8 cellular contexts compared by ENCODE assay signal in genomic region chr10:48655426-48656240, GRCh38.
DNase-seq lines count a peak whose midpoint lies in the region; ATAC-seq lines count a peak whose summit lies in the region.

No MANE protein-coding gene starts in this region.

- H3K9me3 Mint-ChIP-seq in central memory CD8-positive, alpha-beta T cell = no peaks in the 10 kb centered on the region
- no peaks in the 10 kb centered on the region for H3K9me3 Mint-ChIP-seq in stimulated activated naive CD8-positive, alpha-beta T cell treated with anti-CD3 and anti-CD28 coated beads, Interleukin-15, amount 100 ng/mL, for 72 hours

- peak; percentile 25 for ATAC-seq in GM21619 (IDR thresholded peaks at IDR 0.05; ENCODE audit: unreplicated experiment)
- no peak for ATAC-seq in central memory CD8-positive, alpha-beta T cell (replicated peaks; ENCODE audit: extremely low read depth, poor library complexity, severe bottlenecking)
- ATAC-seq in stimulated activated naive CD8-positive, alpha-beta T cell treated with anti-CD3 and anti-CD28 coated beads, Interleukin-15, amount 100 ng/mL, for 72 hours = peak; percentile 11

- peak overlapping the region; percentile 38 for H3K4me3 Mint-ChIP-seq in central memory CD8-positive, alpha-beta T cell
- peak overlapping the region in 1 of 2 donors; percentile 89 for H3K4me3 Mint-ChIP-seq in stimulated activated naive CD8-positive, alpha-beta T cell treated with anti-CD3 and anti-CD28 coated beads, Interleukin-15, amount 100 ng/mL, for 72 hours

- H3K27ac Mint-ChIP-seq in central memory CD8-positive, alpha-beta T cell (ENCODE audit: low read depth) = no peak overlapping the region
- no peak overlapping the region for H3K27ac Mint-ChIP-seq in stimulated activated naive CD8-positive, alpha-beta T cell treated with anti-CD3 and anti-CD28 coated beads, Interleukin-15, amount 100 ng/mL, for 72 hours

- peak overlapping the region; percentile 79 for H3K27ac ChIP-seq in layer of hippocampus (ENCODE audit: low read depth, low read length)

- H3K27me3 ChIP-seq in layer of hippocampus (ENCODE audit: control insufficient read depth, insufficient read depth, low read length) = no peaks in the 10 kb centered on the region

- peaks cover 36% of the 10 kb centered on the region for H3K27me3 Mint-ChIP-seq in central memory CD8-positive, alpha-beta T cell
- H3K27me3 Mint-ChIP-seq in stimulated activated naive CD8-positive, alpha-beta T cell treated with anti-CD3 and anti-CD28 coated beads, Interleukin-15, amount 100 ng/mL, for 72 hours = peaks cover 73% of the 10 kb centered on the region

- peaks cover 3% of the 10 kb centered on the region for H3K36me3 Mint-ChIP-seq in central memory CD8-positive, alpha-beta T cell (ENCODE audit: insufficient read depth)

- DNase-seq in EH (ENCODE audit: low read depth) (peak; percentile 73), NCI-H1092 treated with DMSO at 0.1 percent for 48 hours (lab: John Stamatoyannopoulos, UW) (peak; percentile 46), SKM-1 treated with dmso at 0.1 percent for 144 hours (lab: John Stamatoyannopoulos, UW; ENCODE audit: unreplicated experiment) (no peak)
- DNase-seq in central memory CD8-positive, alpha-beta T cell (ENCODE audit: low spot score in 2 of 2) = no peak
- DNase-seq in stimulated activated naive CD8-positive, alpha-beta T cell treated with anti-CD3 and anti-CD28 coated beads, Interleukin-15, amount 100 ng/mL, for 72 hours = no peak
- no peak for DNase-seq in stimulated activated CD4-positive, alpha-beta T cell treated with anti-CD3 and anti-CD28 coated beads, Interleukin-15, amount 100 ng/mL, for 24 hours

- peaks cover 10% of the 10 kb centered on the region for H3K4me1 Mint-ChIP-seq in central memory CD8-positive, alpha-beta T cell
- H3K4me1 Mint-ChIP-seq in stimulated activated naive CD8-positive, alpha-beta T cell treated with anti-CD3 and anti-CD28 coated beads, Interleukin-15, amount 100 ng/mL, for 72 hours = peaks cover 12% of the 10 kb centered on the region

Comparison
In these comparisons a context has a peak if more than half of its experiments do, and no peak if none do; other contexts are left out.
1. DNase-seq: peak in EH (single experiment) and NCI-H1092 treated with DMSO at 0.1 percent for 48 hours (single experiment); none in central memory CD8-positive, alpha-beta T cell (0 of 2), stimulated activated naive CD8-positive, alpha-beta T cell treated with anti-CD3 and anti-CD28 coated beads, Interleukin-15, amount 100 ng/mL, for 72 hours (0 of 2), stimulated activated CD4-positive, alpha-beta T cell treated with anti-CD3 and anti-CD28 coated beads, Interleukin-15, amount 100 ng/mL, for 24 hours (single experiment) and SKM-1 treated with dmso at 0.1 percent for 144 hours (single experiment).